Comparison of ENCODE assay signal across 20 cellular contexts in genomic region chr9:96483733-96484240, GRCh38. TPM values are rescaled to one million over a fixed set of nuclear protein-coding genes. Genes with fewer than 3 reads are reported as not detected.
DNase-seq lines count a peak whose midpoint lies in the region; TF ChIP-seq lines count a peak whose summit lies in the region.
"Had no signal": no experiment of that assay in that cellular context is flagged by ENCODE, and none has a peak within 500 bp of the region (broad histone marks: within the 10 kb centered on the region; RNA-seq: fewer than 3 reads in every experiment).

No MANE protein-coding gene starts in this region.

- no peaks in the 10 kb centered on the region for H3K79me2 ChIP-seq in osteoblast (ENCODE audit: insufficient read depth, low read length)
- H3K79me2 ChIP-seq: hepatocyte had no signal

- intact Hi-C loops in activated CD4-positive, alpha-beta memory T cell treated with anti-CD3 and anti-CD28 coated beads for 36 hours (cut with micrococcal nuclease): loop anchor here (1.0 to 2.0 kb wide), 5 partner anchors 7 to 82 kb away; partner anchors contain the start of genes HABP4 and ZNF367
- intact Hi-C loops in ascending aorta (cut with DNase I): loop anchor here (2.0 to 10.0 kb wide), 2 partner anchors 131 to 171 kb away; partner anchors contain the start of genes CDC14B and PRXL2C

- H3K9me3 Mint-ChIP-seq in activated CD4-positive, alpha-beta memory T cell treated with anti-CD3 and anti-CD28 coated beads for 36 hours: no peaks in the 10 kb centered on the region
- no peaks in the 10 kb centered on the region for H3K9me3 Mint-ChIP-seq in activated CD4-positive, alpha-beta memory T cell treated with anti-CD3 and anti-CD28 coated beads, Interleukin-2, amount 10 ng/mL, durations not matched to agents 7 days and 5 days
- H3K9me3 Mint-ChIP-seq: nephron had no signal

- peak overlapping the region; percentile 92 to 93 for H3K27ac ChIP-seq in ascending aorta
- H3K27ac ChIP-seq in osteoblast (ENCODE audit: low read depth, low read length): peak overlapping the region; percentile 36
- H3K27ac ChIP-seq in effector memory CD4-positive, alpha-beta T cell (ENCODE audit: insufficient read depth, low read length, poor library complexity, severe bottlenecking): no peak overlapping the region
- H3K27ac ChIP-seq: body of pancreas, hepatocyte, ovary had no signal

- POLR2A ChIA-PET in activated CD4-positive, alpha-beta memory T cell treated with anti-CD3 and anti-CD28 coated beads for 36 hours (lab: Charles Lee): no interaction called here
- POLR2A ChIA-PET in activated CD4-positive, alpha-beta memory T cell treated with anti-CD3 and anti-CD28 coated beads, Interleukin-2, amount 10 ng/mL, durations not matched to agents 7 days and 5 days (lab: Charles Lee): no interaction called here

- CTCF ChIA-PET in activated CD4-positive, alpha-beta memory T cell treated with anti-CD3 and anti-CD28 coated beads for 36 hours (lab: Charles Lee): interaction anchor here (0.6 kb wide), 1 partner anchor 79 kb away, joined by 3 read pairs; no protein-coding TSS in a partner anchor
- CTCF ChIA-PET in activated CD4-positive, alpha-beta memory T cell treated with anti-CD3 and anti-CD28 coated beads, Interleukin-2, amount 10 ng/mL, durations not matched to agents 7 days and 5 days (lab: Charles Lee): no interaction called here

- peaks cover 44% of the 10 kb centered on the region for H3K4me1 Mint-ChIP-seq in activated CD4-positive, alpha-beta memory T cell treated with anti-CD3 and anti-CD28 coated beads for 36 hours (ENCODE audit: low read depth)
- peaks cover 39% of the 10 kb centered on the region for H3K4me1 Mint-ChIP-seq in activated CD4-positive, alpha-beta memory T cell treated with anti-CD3 and anti-CD28 coated beads, Interleukin-2, amount 10 ng/mL, durations not matched to agents 7 days and 5 days

- H3K36me3 ChIP-seq in ascending aorta (peaks cover 6% of the 10 kb centered on the region in 2 donors), osteoblast (ENCODE audit: insufficient read depth, low read length) (peaks cover 11% of the 10 kb centered on the region)
- peaks cover 28% of the 10 kb centered on the region for H3K36me3 ChIP-seq in effector memory CD4-positive, alpha-beta T cell (ENCODE audit: control insufficient read depth, insufficient read depth, low read length)
- H3K36me3 ChIP-seq: ovary had no signal

- no peak overlapping the region for H2AFZ ChIP-seq in osteoblast (ENCODE audit: low read length)
- H2AFZ ChIP-seq: hepatocyte had no signal

- H3K4me3 Mint-ChIP-seq in activated CD4-positive, alpha-beta memory T cell treated with anti-CD3 and anti-CD28 coated beads for 36 hours: no peak overlapping the region
- H3K4me3 Mint-ChIP-seq in activated CD4-positive, alpha-beta memory T cell treated with anti-CD3 and anti-CD28 coated beads, Interleukin-2, amount 10 ng/mL, durations not matched to agents 7 days and 5 days: no peak overlapping the region
- H3K4me3 Mint-ChIP-seq: nephron had no signal

- no peak overlapping the region for H3K4me2 ChIP-seq in osteoblast (ENCODE audit: insufficient read depth, low read length)
- H3K4me2 ChIP-seq: hepatocyte had no signal

- H3K27ac Mint-ChIP-seq in activated CD4-positive, alpha-beta memory T cell treated with anti-CD3 and anti-CD28 coated beads for 36 hours: peak overlapping the region; percentile 73
- H3K27ac Mint-ChIP-seq in activated CD4-positive, alpha-beta memory T cell treated with anti-CD3 and anti-CD28 coated beads, Interleukin-2, amount 10 ng/mL, durations not matched to agents 7 days and 5 days: no peak overlapping the region
- H3K27ac Mint-ChIP-seq: nephron had no signal

- TF ChIP-seq CTCF in GM13976 (IDR thresholded peaks at IDR 0.05; ENCODE audit: borderline replicate concordance, control extremely low read depth, extremely low read depth, insufficient read depth, missing control alignments): no peak
- TF ChIP-seq CTCF in ascending aorta (IDR thresholded peaks at IDR 0.05): no peak
- no peak for TF ChIP-seq CTCF in osteoblast (IDR thresholded peaks at IDR 0.05; ENCODE audit: extremely low read depth, low read depth, low read length)

- H3K36me3 Mint-ChIP-seq in activated CD4-positive, alpha-beta memory T cell treated with anti-CD3 and anti-CD28 coated beads for 36 hours: peaks cover 40% of the 10 kb centered on the region
- H3K36me3 Mint-ChIP-seq in activated CD4-positive, alpha-beta memory T cell treated with anti-CD3 and anti-CD28 coated beads, Interleukin-2, amount 10 ng/mL, durations not matched to agents 7 days and 5 days (ENCODE audit: low read depth): peaks cover 25% of the 10 kb centered on the region

- no peak for DNase-seq in activated CD4-positive, alpha-beta memory T cell treated with anti-CD3 and anti-CD28 coated beads for 36 hours
- DNase-seq in activated CD4-positive, alpha-beta memory T cell treated with anti-CD3 and anti-CD28 coated beads, Interleukin-2, amount 10 ng/mL, durations not matched to agents 7 days and 5 days: no peak
- DNase-seq in GM13976 (ENCODE audit: low spot score) (peak; percentile 4), ascending aorta (ENCODE audit: low spot score in 2 of 2) (no peak), osteoblast (ENCODE audit: insufficient read length, low spot score, missing footprints) (no peak), DMS79 treated with DMSO at 0.1 percent for 48 hours (lab: John Stamatoyannopoulos, UW) (no peak), NCI-H226 (no peak)
- DNase-seq in effector memory CD4-positive, alpha-beta T cell: no peak
- DNase-seq: activated CD4-positive, CD25-positive, alpha-beta regulatory T cell treated with anti-CD3 and anti-CD28 coated beads, Interleukin-2, amount 50 U/mL, for 72 hours; body of pancreas; left cardiac atrium; mammary epithelial cell; NCI-H1092 treated with DMSO at 0.1 percent for 48 hours; NCI-H187; NCI-H526; ovary; trophoblast cell had no signal

- H3K27me3 Mint-ChIP-seq in activated CD4-positive, alpha-beta memory T cell treated with anti-CD3 and anti-CD28 coated beads for 36 hours: no peaks in the 10 kb centered on the region
- H3K27me3 Mint-ChIP-seq in activated CD4-positive, alpha-beta memory T cell treated with anti-CD3 and anti-CD28 coated beads, Interleukin-2, amount 10 ng/mL, durations not matched to agents 7 days and 5 days: no peaks in the 10 kb centered on the region

- H3K9me3 ChIP-seq in ascending aorta: no peaks in the 10 kb centered on the region
- no peaks in the 10 kb centered on the region for H3K9me3 ChIP-seq in osteoblast (ENCODE audit: low read depth, low read length)
- no peaks in the 10 kb centered on the region for H3K9me3 ChIP-seq in effector memory CD4-positive, alpha-beta T cell (ENCODE audit: control insufficient read depth, low read length)
- H3K9me3 ChIP-seq: body of pancreas, HAP-1, ovary had no signal

- H4K20me1 ChIP-seq in osteoblast (ENCODE audit: insufficient read depth, low read length): no peaks in the 10 kb centered on the region

- H3K27me3 ChIP-seq in ascending aorta (no peaks in the 10 kb centered on the region), osteoblast (ENCODE audit: insufficient read depth, low read length) (no peaks in the 10 kb centered on the region)
- no peaks in the 10 kb centered on the region for H3K27me3 ChIP-seq in effector memory CD4-positive, alpha-beta T cell (replicated peaks; ENCODE audit: control insufficient read depth, insufficient read depth, low read length, poor library complexity, severe bottlenecking)
- H3K27me3 ChIP-seq: body of pancreas, hepatocyte, ovary had no signal

- H3K4me3 ChIP-seq in ascending aorta (no peak overlapping the region), osteoblast (ENCODE audit: insufficient read depth, low read length) (no peak overlapping the region)
- no peak overlapping the region for H3K4me3 ChIP-seq in effector memory CD4-positive, alpha-beta T cell (ENCODE audit: insufficient read depth, low read depth, low read length, poor library complexity, severe bottlenecking)
- H3K4me3 ChIP-seq: body of pancreas, HAP-1, hepatocyte, ovary had no signal

- in situ Hi-C loops in GM13976 (cut with MboI; ENCODE audit: low sequenced_read_pairs, unreplicated experiment): no loop called here

- H3K4me1 ChIP-seq in ascending aorta (peaks cover 19 to 55% of the 10 kb centered on the region in 2 donors), osteoblast (ENCODE audit: insufficient read depth, low read length) (peaks cover 17% of the 10 kb centered on the region)
- H3K4me1 ChIP-seq in effector memory CD4-positive, alpha-beta T cell (ENCODE audit: control insufficient read depth, insufficient read depth, low read length, poor library complexity, severe bottlenecking): no peaks in the 10 kb centered on the region

RNA-seq across cellular contexts. Expression of gene HABP4, which starts 33.8 kb away (rescaled TPM):
- total RNA-seq in activated CD4-positive, alpha-beta memory T cell treated with anti-CD3 and anti-CD28 coated beads for 36 hours: 10 to 100 TPM; 17.4 to 19.0 TPM
- total RNA-seq in activated CD4-positive, alpha-beta memory T cell treated with anti-CD3 and anti-CD28 coated beads, Interleukin-2, amount 10 ng/mL, durations not matched to agents 7 days and 5 days: 10 to 100 TPM; 13.1 to 14.1 TPM
- total RNA-seq in ascending aorta (26.9 TPM), osteoblast (12.7 and 14.1 TPM in 2 replicates)
